In genomic region chr19:43575156-43575950, GRCh38 we compare ENCODE assay signal across 8 cellular contexts. TPM values are rescaled to one million over a fixed set of nuclear protein-coding genes. Genes with fewer than 3 reads are reported as not detected.
A peak's percentile ranks its signal among the peaks of the same experiment; 100 is the strongest.
DNase-seq lines count a peak whose midpoint lies in the region; ATAC-seq and TF ChIP-seq lines count a peak whose summit lies in the region.

TSS of gene PINLYP (plus strand) at chr19:43575801. CDS start at chr19:43577192, 1,391 bp downstream.
TSS of gene XRCC1 (minus strand) at chr19:43575527. CDS start at chr19:43575458, 69 bp downstream.

- no peaks in the 10 kb centered on the region for H3F3A ChIP-seq in SU-DHL-6 (ENCODE audit: insufficient read depth)

- H3K4me3 ChIP-seq in SU-DHL-6 (ENCODE audit: insufficient read depth, low read length, poor library complexity, severe bottlenecking) (peak within 1 kb of the TSS; percentile 98), cardiac muscle cell (peak within 1 kb of the TSS; percentile 63), parathyroid adenoma (ENCODE audit: low read depth, low read length) (peak within 1 kb of the TSS; percentile 90), tibial nerve (peak within 1 kb of the TSS; percentile 57 to 92 (median 78))

- H3K27ac Mint-ChIP-seq in activated naive CD8-positive, alpha-beta T cell treated with anti-CD3 and anti-CD28 coated beads, Interleukin-2, amount 50 U/mL, for 24 hours: peak within 1 kb of the TSS; percentile 91

- 0 to 1% methylated on average over 32 to 35 of the region's 51 CpGs for WGBS in tibial nerve, 2 donors

- H3K27ac ChIP-seq in SU-DHL-6 (ENCODE audit: low read depth, low read length) (peak within 1 kb of the TSS; percentile 29; the same call in 1 of the 2 replicates), cardiac muscle cell (peak within 1 kb of the TSS; percentile 79), parathyroid adenoma (peak within 1 kb of the TSS; percentile 69), tibial nerve (peak within 1 kb of the TSS; percentile 60 to 91 (median 90))

- no peaks in the 10 kb centered on the region for H3K9me3 Mint-ChIP-seq in activated naive CD8-positive, alpha-beta T cell treated with anti-CD3 and anti-CD28 coated beads, Interleukin-2, amount 50 U/mL, for 24 hours

- peaks cover 49% of the 10 kb centered on the region for H3K4me1 Mint-ChIP-seq in activated naive CD8-positive, alpha-beta T cell treated with anti-CD3 and anti-CD28 coated beads, Interleukin-2, amount 50 U/mL, for 24 hours

- H3K4me1 ChIP-seq in cardiac muscle cell (ENCODE audit: low read depth) (no peaks in the 10 kb centered on the region), parathyroid adenoma (no peaks in the 10 kb centered on the region), tibial nerve (peaks cover 0 to 55% (median 19%) of the 10 kb centered on the region in 4 donors)

- H3K9me3 ChIP-seq in SU-DHL-6 (ENCODE audit: insufficient read depth, low read length) (no peaks in the 10 kb centered on the region), cardiac muscle cell (ENCODE audit: low read depth) (no peaks in the 10 kb centered on the region), parathyroid adenoma (ENCODE audit: control insufficient read depth, low read length) (no peaks in the 10 kb centered on the region), tibial nerve (no peaks in the 10 kb centered on the region)

- H3K27me3 ChIP-seq in SU-DHL-6 (ENCODE audit: low read length) (no peaks in the 10 kb centered on the region), cardiac muscle cell (no peaks in the 10 kb centered on the region), parathyroid adenoma (ENCODE audit: control insufficient read depth, insufficient read depth, low read length) (no peaks in the 10 kb centered on the region), tibial nerve (no peaks in the 10 kb centered on the region)

- H4K20me1 ChIP-seq in SU-DHL-6 (ENCODE audit: low read depth, low read length): no peaks in the 10 kb centered on the region

- peak within 1 kb of the TSS; percentile 80 for H3K4me2 ChIP-seq in SU-DHL-6 (ENCODE audit: low read depth, low read length, poor library complexity, severe bottlenecking)
- H3K4me2 ChIP-seq in parathyroid adenoma (ENCODE audit: low read length): peak within 1 kb of the TSS; percentile 97

- H3K27me3 Mint-ChIP-seq in activated naive CD8-positive, alpha-beta T cell treated with anti-CD3 and anti-CD28 coated beads, Interleukin-2, amount 50 U/mL, for 24 hours: peaks cover 2% of the 10 kb centered on the region

- H3K9me2 ChIP-seq in SU-DHL-6 (replicated peaks; ENCODE audit: insufficient read depth, low read length): no peaks in the 10 kb centered on the region

- peak; percentile 83 to 99 for TF ChIP-seq EP300 in tibial nerve (IDR thresholded peaks at IDR 0.05)

- H3K4me3 Mint-ChIP-seq in activated naive CD8-positive, alpha-beta T cell treated with anti-CD3 and anti-CD28 coated beads, Interleukin-2, amount 50 U/mL, for 24 hours: peak within 1 kb of the TSS; percentile 96

- no peaks in the 10 kb centered on the region for H3K36me3 Mint-ChIP-seq in activated naive CD8-positive, alpha-beta T cell treated with anti-CD3 and anti-CD28 coated beads, Interleukin-2, amount 50 U/mL, for 24 hours (ENCODE audit: low read depth)

- H2AFZ ChIP-seq in SU-DHL-6 (ENCODE audit: low read depth, low read length, severe bottlenecking) (peak within 1 kb of the TSS; percentile 83), parathyroid adenoma (peak within 1 kb of the TSS; percentile 85)

- TF ChIP-seq POLR2A in GM10847 (IDR thresholded peaks at IDR 0.05; ENCODE audit: extremely low read depth, insufficient read length): peak; percentile 30
- peak in 1 of 2 donors; percentile 56 for TF ChIP-seq POLR2A in tibial nerve (IDR thresholded peaks at IDR 0.05)

- H3K79me2 ChIP-seq in SU-DHL-6 (ENCODE audit: insufficient read depth, low read length) (peaks cover 8% of the 10 kb centered on the region; the same call in 1 of the 2 replicates), parathyroid adenoma (peaks cover 11% of the 10 kb centered on the region)

- TF ChIP-seq CTCF in SU-DHL-6 (IDR thresholded peaks at IDR 0.05; ENCODE audit: insufficient read depth, low read length, poor library complexity, severe bottlenecking) (no peak), cardiac muscle cell (IDR thresholded peaks at IDR 0.05; ENCODE audit: low read depth, low read length) (no peak), parathyroid adenoma (IDR thresholded peaks at IDR 0.05) (no peak), tibial nerve (IDR thresholded peaks at IDR 0.05) (peak in 1 of 5 experiments; percentile 23)

- peak; percentile 95 for ATAC-seq in HG02678 (IDR thresholded peaks at IDR 0.05; ENCODE audit: unreplicated experiment)
- peak; percentile 98 for ATAC-seq in activated naive CD8-positive, alpha-beta T cell treated with anti-CD3 and anti-CD28 coated beads, Interleukin-2, amount 50 U/mL, for 24 hours

- no peaks in the 10 kb centered on the region for H3K36me3 ChIP-seq in SU-DHL-6 (ENCODE audit: low read length)
- peaks cover 4% of the 10 kb centered on the region for H3K36me3 ChIP-seq in cardiac muscle cell
- no peaks in the 10 kb centered on the region for H3K36me3 ChIP-seq in parathyroid adenoma (ENCODE audit: control insufficient read depth, insufficient read depth, low read length)
- H3K36me3 ChIP-seq in tibial nerve: peaks cover 0 to 22% (median 0%) of the 10 kb centered on the region in 3 donors

- H3K9ac ChIP-seq in SU-DHL-6 (ENCODE audit: low read length): peak within 1 kb of the TSS; percentile 96
- H3K9ac ChIP-seq in parathyroid adenoma: peak within 1 kb of the TSS; percentile 87

- DNase-seq in NCI-H128 (lab: John Stamatoyannopoulos, UW; ENCODE audit: unreplicated experiment): peak; percentile 98
- peak; percentile 97 for DNase-seq in activated naive CD8-positive, alpha-beta T cell treated with anti-CD3 and anti-CD28 coated beads, Interleukin-2, amount 50 U/mL, for 24 hours
- peak; percentile 99 for DNase-seq in cardiac muscle cell (ENCODE audit: low read depth in 1 of 2, low spot score in 1 of 2)
- DNase-seq in tibial nerve (ENCODE audit: low spot score in 2 of 2): peak; percentile 95 to 97

RNA-seq across cellular contexts. Expression of gene PINLYP, which starts in this region (rescaled TPM):
- total RNA-seq in cardiac muscle cell (9.2 and 12.1 TPM in 2 replicates), tibial nerve (10 to 100 TPM in 3 of 4 donors, 1 to 10 TPM in 1; 7.5 to 45.7 (median 21.6) TPM)
- 8.7 and 12.8 TPM in 2 replicates for polyA plus RNA-seq in cardiac muscle cell

RNA-seq across cellular contexts. Expression of gene XRCC1, which starts in this region (rescaled TPM):
- total RNA-seq in cardiac muscle cell (82.5 and 85.3 TPM in 2 replicates), tibial nerve (10 to 100 TPM; 18.6 to 30.6 (median 25.7) TPM)
- 52.0 and 52.7 TPM in 2 replicates for polyA plus RNA-seq in cardiac muscle cell

Comparison
In these comparisons a context has a peak if more than half of its experiments do, and no peak if none do; other contexts are left out.
1. Peak in every context shown above with its lines: DNase-seq, ATAC-seq, H3K4me3 ChIP-seq and H3K27ac ChIP-seq.
2. H3K27ac ChIP-seq: peak in every context shown above with its lines; median percentile 90 in tibial nerve; 79 in cardiac muscle cell; 69 in parathyroid adenoma; 29 in SU-DHL-6.